In genomic region chrX:23705235-23705634, GRCh38 we compare ENCODE assay signal across 1 cellular context.
TF ChIP-seq lines count a peak whose summit lies in the region.

No MANE protein-coding gene starts in this region.

TF ChIP-seq in WTC11, 78 proteins besides CTCF, POLR2A, EP300 and RAD21:
- TF ChIP-seq NR1H2 (CRISPR knock-in tag; IDR thresholded peaks at IDR 0.05) (no peak), ESRRA (CRISPR knock-in tag; IDR thresholded peaks at IDR 0.05; ENCODE audit: borderline replicate concordance) (no peak), ZSCAN18 (CRISPR knock-in tag; IDR thresholded peaks at IDR 0.05) (no peak), GRHL2 (CRISPR knock-in tag; IDR thresholded peaks at IDR 0.05; ENCODE audit: insufficient replicate concordance, severe bottlenecking) (no peak), NFYB (CRISPR knock-in tag; conservative IDR thresholded peaks at IDR 0.05; ENCODE audit: low read depth) (no peak), ZNF219 (CRISPR knock-in tag; IDR thresholded peaks at IDR 0.05; ENCODE audit: borderline replicate concordance) (no peak), ATF1 (CRISPR knock-in tag; IDR thresholded peaks at IDR 0.05) (no peak), ATF2 (CRISPR knock-in tag; IDR thresholded peaks at IDR 0.05; ENCODE audit: borderline replicate concordance, low read depth) (no peak), ARID4B (CRISPR knock-in tag; IDR thresholded peaks at IDR 0.05; ENCODE audit: borderline replicate concordance) (no peak), JAZF1 (CRISPR knock-in tag; IDR thresholded peaks at IDR 0.05) (no peak), FOXP1 (CRISPR knock-in tag; IDR thresholded peaks at IDR 0.05; ENCODE audit: borderline replicate concordance) (no peak), ZBTB43 (CRISPR knock-in tag; IDR thresholded peaks at IDR 0.05) (no peak), ZNF425 (CRISPR knock-in tag; conservative IDR thresholded peaks at IDR 0.05) (no peak), ETV6 (CRISPR knock-in tag; IDR thresholded peaks at IDR 0.05) (no peak), JUN (CRISPR knock-in tag; IDR thresholded peaks at IDR 0.05) (no peak), ZBTB21 (CRISPR knock-in tag; IDR thresholded peaks at IDR 0.05; ENCODE audit: borderline replicate concordance) (no peak), FOXP4 (CRISPR knock-in tag; IDR thresholded peaks at IDR 0.05) (no peak), CDX4 (CRISPR knock-in tag; IDR thresholded peaks at IDR 0.05; ENCODE audit: borderline replicate concordance) (no peak)
